In the genomic region with DNA sequence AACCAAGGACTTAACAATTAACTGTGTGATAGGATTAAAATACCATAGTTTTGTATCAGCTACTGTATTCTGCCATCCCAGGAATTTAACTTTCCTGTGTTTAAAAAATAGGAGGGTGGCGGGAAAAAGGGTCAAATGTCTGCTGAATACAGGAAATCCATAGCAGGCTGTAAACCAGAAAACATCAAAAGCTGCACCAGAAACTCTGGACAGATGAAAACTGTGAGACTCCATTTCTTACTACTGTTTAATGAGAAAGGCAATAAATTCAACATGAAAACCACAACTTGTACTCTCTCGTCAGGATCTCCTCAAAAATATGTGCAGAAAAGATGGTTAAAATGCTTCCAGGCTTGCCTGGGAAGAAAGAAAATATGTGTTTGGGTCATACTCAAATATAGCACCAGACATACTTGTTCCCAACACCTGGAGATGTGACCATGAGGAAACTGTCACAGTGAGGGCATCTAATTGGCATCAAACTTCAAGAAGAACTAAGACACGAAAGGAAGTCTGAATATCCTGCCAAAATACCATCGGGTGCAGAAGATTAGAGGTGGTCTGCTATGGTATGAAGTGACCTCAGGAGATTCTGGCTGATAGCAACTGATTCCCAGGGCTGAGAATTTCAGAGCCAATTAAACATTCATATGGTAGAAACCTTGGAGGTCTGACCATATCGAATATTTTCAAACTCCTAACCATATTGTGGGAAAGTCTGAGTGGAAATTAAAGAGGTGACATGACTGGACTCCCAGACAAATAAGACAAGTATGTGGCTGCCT, we compare ENCODE assay signal across 20 cellular contexts.
DNase-seq lines count a peak whose midpoint lies in the region; ATAC-seq and TF ChIP-seq lines count a peak whose summit lies in the region.
"Had no signal": no experiment of that assay in that cellular context is flagged by ENCODE, and none has a peak within 500 bp of the region (broad histone marks: within the 10 kb centered on the region; RNA-seq: fewer than 3 reads in every experiment).

No MANE protein-coding gene starts in this region.

- H3K79me2 ChIP-seq in mammary epithelial cell (ENCODE audit: insufficient read depth, low read length) (no peaks in the 10 kb centered on the region), smooth muscle cell (ENCODE audit: low read depth) (no peaks in the 10 kb centered on the region)

- peaks cover 9% of the 10 kb centered on the region for H3F3A ChIP-seq in smooth muscle cell (ENCODE audit: low read depth)

- H3K4me1 ChIP-seq in mammary epithelial cell (ENCODE audit: insufficient read depth, low read length) (peaks cover 17% of the 10 kb centered on the region), breast epithelium (no peaks in the 10 kb centered on the region), SJSA1 (replicated peaks) (peaks cover 39% of the 10 kb centered on the region), smooth muscle cell (ENCODE audit: low read depth) (peaks cover 12% of the 10 kb centered on the region)
- H3K4me1 ChIP-seq: uterus had no signal

- H4K20me1 ChIP-seq in mammary epithelial cell (ENCODE audit: insufficient read depth, low read length) (no peaks in the 10 kb centered on the region), smooth muscle cell (ENCODE audit: low read depth) (no peaks in the 10 kb centered on the region)

- POLR2A ChIA-PET in HEK293T (lab: Yijun Ruan, JAX) = no interaction called here

- H3K9ac ChIP-seq in mammary epithelial cell (ENCODE audit: insufficient read depth, low read length) (no peak overlapping the region), smooth muscle cell (ENCODE audit: low read depth) (no peak overlapping the region)

- no TSS peak for BruUV-seq in mammary epithelial cell (replicated peaks; lab: Mats Ljungman, UMichigan)

- no peak for DNase-seq in mammary epithelial cell
- DNase-seq in breast epithelium (ENCODE audit: low spot score in 2 of 2) = no peak
- peak in 1 of 2 experiments; percentile 59 for DNase-seq in SJSA1 (ENCODE audit: low read depth in 1 of 2, low spot score in 2 of 2)
- peak; percentile 18 for DNase-seq in fibroblast of peridontal ligament (ENCODE audit: extremely low read depth)
- DNase-seq in smooth muscle cell (lab: John Stamatoyannopoulos, UW; ENCODE audit: unreplicated experiment) = no peak
- no peak for DNase-seq in NCI-H748 (lab: John Stamatoyannopoulos, UW; ENCODE audit: unreplicated experiment)
- no peak for DNase-seq in HEK293T (ENCODE audit: extremely low spot score)
- DNase-seq: 8988T; activated B cell treated with CpG ODN at 0.5 μM for 24 hours; activated CD8-positive, alpha-beta T cell treated with anti-CD3 and anti-CD28 coated beads for 36 hours; activated T-cell treated with anti-CD3 and anti-CD28 coated beads, Interleukin-2, amount 50 U/mL, for 4 hours; CD4-positive, CD25-positive, alpha-beta regulatory T cell; MG63; NCI-H1436; NCI-H774; stimulated activated CD4-positive, alpha-beta T cell treated with anti-CD3 and anti-CD28 coated beads, Interleukin-12 subunit alpha, Interleukin-12 subunit beta, amount 100 ng/mL, for 4 hours; stimulated activated CD8-positive, alpha-beta memory T cell treated with anti-CD3 and anti-CD28 coated beads, Interleukin-4, amount 100 ng/mL, for 48 hours; uterus had no signal

- 40% methylated on average over 5 of the region's 5 CpGs for WGBS in mammary epithelial cell (ENCODE audit: low coverage, missing lambda C conversion rate)
- whole genome bisulfite sequencing in smooth muscle cell (ENCODE audit: low lambda C conversion rate) = 28% methylated on average over 5 of the region's 5 CpGs

- H3K4me3 ChIP-seq in mammary epithelial cell (replicated peaks in 1 of 3; ENCODE audit: insufficient read depth in 1 of 3, low read depth in 2 of 3, low read length in 3 of 3) (no peak overlapping the region), breast epithelium (no peak overlapping the region), SJSA1 (no peak overlapping the region), smooth muscle cell (no peak overlapping the region)
- H3K4me3 ChIP-seq: coronary artery, MG63, uterus had no signal

- H3K27me3 ChIP-seq in mammary epithelial cell (ENCODE audit: insufficient read depth, low read length) = no peaks in the 10 kb centered on the region
- no peaks in the 10 kb centered on the region for H3K27me3 ChIP-seq in breast epithelium
- H3K27me3 ChIP-seq in SJSA1 (replicated peaks) = no peaks in the 10 kb centered on the region
- H3K27me3 ChIP-seq in smooth muscle cell (ENCODE audit: low read depth) = no peaks in the 10 kb centered on the region
- H3K27me3 ChIP-seq: MG63, uterus had no signal

- H3K9me3 ChIP-seq in mammary epithelial cell (replicated peaks; ENCODE audit: insufficient read depth, low read length) (no peaks in the 10 kb centered on the region), breast epithelium (no peaks in the 10 kb centered on the region), SJSA1 (replicated peaks) (no peaks in the 10 kb centered on the region), smooth muscle cell (replicated peaks; ENCODE audit: low read depth) (no peaks in the 10 kb centered on the region)
- H3K9me3 ChIP-seq: MG63, uterus had no signal

- intact Hi-C loops in mammary epithelial cell (cut with micrococcal nuclease) = no loop called here
- intact Hi-C loops in breast epithelium (cut with DNase I; ENCODE audit: low total_unique reads) = no loop called here

- H3K36me3 ChIP-seq in mammary epithelial cell (ENCODE audit: insufficient read depth, low read length) (no peaks in the 10 kb centered on the region), breast epithelium (no peaks in the 10 kb centered on the region), SJSA1 (no peaks in the 10 kb centered on the region), smooth muscle cell (ENCODE audit: low read depth) (no peaks in the 10 kb centered on the region)
- H3K36me3 ChIP-seq: MG63, uterus had no signal

- TF ChIP-seq POLR2A in breast epithelium (IDR thresholded peaks at IDR 0.05) = no peak

- TF ChIP-seq CTCF in mammary epithelial cell (conservative IDR thresholded peaks at IDR 0.05 in 1 of 2, IDR thresholded peaks at IDR 0.05 in 1 of 2; ENCODE audit: extremely low read depth in 1 of 2, insufficient read depth in 1 of 2, low read depth in 1 of 2, low read length in 2 of 2) (no peak), breast epithelium (IDR thresholded peaks at IDR 0.05) (no peak), smooth muscle cell (IDR thresholded peaks at IDR 0.05; ENCODE audit: borderline replicate concordance, insufficient read depth, poor library complexity, severe bottlenecking) (no peak)

- in situ Hi-C loops in mammary epithelial cell (cut with MboI; ENCODE audit: low sequenced_read_pairs in 2 of 2) = no loop called here

- CTCF ChIA-PET in mammary epithelial cell (lab: Charles Lee; ENCODE audit: low non-redundant PET) (no interaction called here), HEK293T (lab: Yijun Ruan, JAX) (no interaction called here)

- peak overlapping the region; percentile 49 for H2AFZ ChIP-seq in mammary epithelial cell (ENCODE audit: low read depth, low read length)
- H2AFZ ChIP-seq in smooth muscle cell (ENCODE audit: low read depth) = peak overlapping the region; percentile 0

- H3K27ac ChIP-seq in mammary epithelial cell (ENCODE audit: insufficient read depth, low read depth, low read length) = no peak overlapping the region
- H3K27ac ChIP-seq in breast epithelium = no peak overlapping the region
- H3K27ac ChIP-seq in SJSA1 = peak overlapping the region; percentile 65
- peak overlapping the region; percentile 75 for H3K27ac ChIP-seq in smooth muscle cell (ENCODE audit: low read depth)
- H3K27ac ChIP-seq: coronary artery, uterus had no signal

- no peak overlapping the region for H3K4me2 ChIP-seq in mammary epithelial cell (ENCODE audit: insufficient read depth, low read depth, low read length)
- peak overlapping the region; percentile 27 for H3K4me2 ChIP-seq in smooth muscle cell

- dilution Hi-C loops in mammary epithelial cell (cut with HindIII; ENCODE audit: low sequenced_read_pairs) = no loop called here

- no peak for ATAC-seq in HG03521 (IDR thresholded peaks at IDR 0.05; ENCODE audit: unreplicated experiment)
- ATAC-seq: activated CD8-positive, alpha-beta T cell treated with anti-CD3 and anti-CD28 coated beads for 36 hours; activated T-cell treated with anti-CD3 and anti-CD28 coated beads, Interleukin-2, amount 50 U/mL, for 4 hours had no signal

TF ChIP-seq in HEK293T, 16 proteins besides CTCF, POLR2A, EP300 and RAD21:
- TF ChIP-seq SP1 (IDR thresholded peaks at IDR 0.05) = no peak
- no peak for TF ChIP-seq ZNF384 (IDR thresholded peaks at IDR 0.05)
- no peak for TF ChIP-seq FOXA1 (IDR thresholded peaks at IDR 0.05)
- TF ChIP-seq NFRKB (IDR thresholded peaks at IDR 0.05) = no peak
- TF ChIP-seq CTBP1 (IDR thresholded peaks at IDR 0.05; ENCODE audit: borderline replicate concordance) = no peak
- TF ChIP-seq ELF4 (IDR thresholded peaks at IDR 0.05) = no peak
- no peak for TF ChIP-seq SUZ12 (IDR thresholded peaks at IDR 0.05)
- TF ChIP-seq LEF1 (IDR thresholded peaks at IDR 0.05; ENCODE audit: borderline replicate concordance) = no peak
- no peak for TF ChIP-seq L3MBTL2 (conservative IDR thresholded peaks at IDR 0.05)
- no peak for TF ChIP-seq TARDBP (IDR thresholded peaks at IDR 0.05)
- TF ChIP-seq, protein P1, sequence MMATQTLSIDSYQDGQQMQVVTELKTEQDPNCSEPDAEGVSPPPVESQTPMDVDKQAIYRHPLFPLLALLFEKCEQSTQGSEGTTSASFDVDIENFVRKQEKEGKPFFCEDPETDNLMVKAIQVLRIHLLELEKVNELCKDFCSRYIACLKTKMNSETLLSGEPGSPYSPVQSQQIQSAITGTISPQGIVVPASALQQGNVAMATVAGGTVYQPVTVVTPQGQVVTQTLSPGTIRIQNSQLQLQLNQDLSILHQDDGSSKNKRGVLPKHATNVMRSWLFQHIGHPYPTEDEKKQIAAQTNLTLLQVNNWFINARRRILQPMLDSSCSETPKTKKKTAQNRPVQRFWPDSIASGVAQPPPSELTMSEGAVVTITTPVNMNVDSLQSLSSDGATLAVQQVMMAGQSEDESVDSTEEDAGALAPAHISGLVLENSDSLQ (IDR thresholded peaks at IDR 0.05) = no peak
- no peak for TF ChIP-seq ARNT (IDR thresholded peaks at IDR 0.05)
TF ChIP-seq in HEK293T: peak in this region for 0.

Comparison
In these comparisons a context has a peak if more than half of its experiments do, and no peak if none do; other contexts are left out.
1. H3K27ac ChIP-seq: peak in SJSA1 (single experiment) and smooth muscle cell (single experiment); none in mammary epithelial cell (single experiment) and breast epithelium (0 of 2).